8 cellular contexts compared by ENCODE assay signal in genomic region chr22:45007946-45008852, GRCh38.
DNase-seq lines count a peak whose midpoint lies in the region; TF ChIP-seq lines count a peak whose summit lies in the region.

No MANE protein-coding gene starts in this region.

- H3K4me3 ChIP-seq in HFF-Myc (replicated peaks; ENCODE audit: low read depth, low read length) = peak overlapping the region; percentile 28
- H3K4me3 ChIP-seq in brain microvascular endothelial cell (ENCODE audit: low read depth, low read length) = peak overlapping the region; percentile 5
- H3K4me3 ChIP-seq in muscle layer of duodenum (ENCODE audit: low read depth in 1 of 2, low read length in 2 of 2) = peak overlapping the region; percentile 26 to 71

- no peaks in the 10 kb centered on the region for H3K36me3 ChIP-seq in brain microvascular endothelial cell (replicated peaks)
- no peaks in the 10 kb centered on the region for H3K36me3 ChIP-seq in muscle layer of duodenum (ENCODE audit: control insufficient read depth in 1 of 2, insufficient read depth in 2 of 2, low read length in 2 of 2)

- H3K27ac ChIP-seq in 22Rv1 = peak overlapping the region; percentile 63
- no peak overlapping the region for H3K27ac ChIP-seq in brain microvascular endothelial cell
- H3K27ac ChIP-seq in muscle layer of duodenum (ENCODE audit: low read length) = no peak overlapping the region

- no peak for TF ChIP-seq CTCF in 22Rv1 (IDR thresholded peaks at IDR 0.05)
- no peak for TF ChIP-seq CTCF in HFF-Myc (IDR thresholded peaks at IDR 0.05; ENCODE audit: low read depth, low read length, missing control alignments)
- TF ChIP-seq CTCF in brain microvascular endothelial cell (IDR thresholded peaks at IDR 0.05; ENCODE audit: low read depth, low read length, missing control alignments) = no peak

- peaks cover 59% of the 10 kb centered on the region for H3K27me3 ChIP-seq in brain microvascular endothelial cell (replicated peaks)
- peaks cover 11% of the 10 kb centered on the region for H3K27me3 ChIP-seq in muscle layer of duodenum (ENCODE audit: low read depth, low read length)

- peaks cover 6 to 43% of the 10 kb centered on the region in 2 donors for H3K4me1 ChIP-seq in muscle layer of duodenum (ENCODE audit: control insufficient read depth in 1 of 2, insufficient read depth in 2 of 2, low read length in 2 of 2)

- in situ Hi-C loops in brain microvascular endothelial cell (cut with HindIII; ENCODE audit: low pct_ligation_motif_present, low sequenced_read_pairs) = no loop called here

- DNase-seq in HFF-Myc (ENCODE audit: extremely low read depth, low read depth) (no peak), brain microvascular endothelial cell (no peak), activated gamma-delta T cell (lab: John Stamatoyannopoulos, UW) (no peak), superior temporal gyrus (ENCODE audit: extremely low spot score) (no peak), NCI-H2081 (lab: John Stamatoyannopoulos, UW) (no peak)
- DNase-seq in effector CD8-positive, alpha-beta T cell (lab: John Stamatoyannopoulos, UW) = no peak

- no peaks in the 10 kb centered on the region for H3K9me3 ChIP-seq in muscle layer of duodenum (ENCODE audit: control insufficient read depth in 1 of 2, low read length in 2 of 2)
